Comparison of ENCODE assay signal across 14 cellular contexts in the genomic region with DNA sequence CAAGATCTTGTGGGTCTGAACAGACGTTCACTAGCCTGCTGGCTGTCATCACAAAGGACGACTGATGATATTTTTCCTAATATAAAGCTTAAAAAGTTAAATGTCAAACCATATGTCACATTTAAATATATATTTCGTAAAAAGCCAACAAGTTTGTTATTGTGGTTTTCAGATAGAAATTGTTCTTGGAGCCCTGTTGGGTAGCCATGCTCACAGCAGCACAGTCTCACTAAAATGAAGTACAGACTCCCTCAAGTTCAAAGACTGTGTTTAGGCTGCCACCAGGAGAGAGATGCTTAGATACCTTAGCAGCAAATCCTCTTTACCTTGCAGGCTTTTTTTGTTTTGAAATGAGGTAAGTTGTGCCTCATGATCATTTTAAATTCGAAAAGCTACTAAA. TPM values are rescaled to one million over a fixed set of nuclear protein-coding genes. Genes with fewer than 3 reads are reported as not detected.
A peak's percentile ranks its signal among the peaks of the same experiment; 100 is the strongest.
DNase-seq lines count a peak whose midpoint lies in the region; ATAC-seq and TF ChIP-seq lines count a peak whose summit lies in the region.
"Had no signal": no experiment of that assay in that cellular context is flagged by ENCODE, and none has a peak within 500 bp of the region (broad histone marks: within the 10 kb centered on the region; RNA-seq: fewer than 3 reads in every experiment).

No MANE protein-coding gene starts in this region.

- H3K4me3 ChIP-seq in AG10803 (ENCODE audit: low read length) (no peak overlapping the region), PC-3 (ENCODE audit: low read length) (no peak overlapping the region), epithelial cell of esophagus (ENCODE audit: low read length) (no peak overlapping the region), mesodermal cell (ENCODE audit: extremely low read depth, insufficient read depth, low read length, poor library complexity, severe bottlenecking) (no peak overlapping the region)
- H3K4me3 ChIP-seq: lower lobe of right lung had no signal

- peak overlapping the region; percentile 86 for H3K27ac ChIP-seq in PC-3 (ENCODE audit: low read length)
- peak overlapping the region; percentile 56 for H3K27ac ChIP-seq in mesodermal cell (ENCODE audit: low read depth, low read length, severe bottlenecking)
- H3K27ac ChIP-seq: lower lobe of right lung had no signal

- no peaks in the 10 kb centered on the region for H3K9me2 ChIP-seq in PC-3 (replicated peaks; ENCODE audit: low read length)

- POLR2A ChIA-PET in PC-3 (lab: Charles Lee; ENCODE audit: unreplicated experiment) = interaction anchor here (0.6 kb wide), 1 partner anchor 346 kb away, joined by 4 read pairs; no protein-coding TSS in a partner anchor

- intact Hi-C loops in PC-3 (cut with micrococcal nuclease) = loop anchor here (2.0 kb wide), 1 partner anchor 18 kb away; a partner anchor contains a TSS

- DNase-seq in AG10803 (ENCODE audit: low read depth) (peak; percentile 9), PC-3 (no peak), epithelial cell of esophagus (ENCODE audit: low read depth) (peak; percentile 12), ecto neural progenitor cell (ENCODE audit: low spot score) (no peak), NCI-H2196 (lab: John Stamatoyannopoulos, UW; ENCODE audit: unreplicated experiment) (no peak)
- DNase-seq: activated naive CD4-positive, alpha-beta T cell treated with Interleukin-2 at 50 U/mL for 16 hours; DMS153; hippocampal formation; lower lobe of right lung; NCI-H446 treated with DMSO at 0.1 percent for 48 hours; T-cell had no signal

- ATAC-seq in PC-3 = no peak
- no peak for ATAC-seq in GM18498 (IDR thresholded peaks at IDR 0.05; ENCODE audit: unreplicated experiment)
- no peak for ATAC-seq in GM19351 (IDR thresholded peaks at IDR 0.05; ENCODE audit: unreplicated experiment)
- ATAC-seq: T-cell had no signal

- H3K27me3 ChIP-seq in PC-3 (ENCODE audit: low read length) = no peaks in the 10 kb centered on the region

- CTCF ChIA-PET in PC-3 (lab: Charles Lee) = interaction anchor here (0.6 kb wide), 1 partner anchor 173 kb away, joined by 3 read pairs; no protein-coding TSS in a partner anchor

- TF ChIP-seq CTCF in AG10803 (conservative IDR thresholded peaks at IDR 0.05; ENCODE audit: low read length) (no peak), PC-3 (conservative IDR thresholded peaks at IDR 0.05; ENCODE audit: low read depth, low read length) (no peak), epithelial cell of esophagus (IDR thresholded peaks at IDR 0.05; ENCODE audit: insufficient read depth, low read depth, low read length, missing control alignments) (no peak)

- H4K20me1 ChIP-seq in PC-3 (ENCODE audit: low read length) = peaks cover 3% of the 10 kb centered on the region; the same call in 1 of the 2 replicates

- H3K9ac ChIP-seq in PC-3 (ENCODE audit: low read length) = 0 out of 2 replicates have a peak overlapping the region, but pooled peaks have one; percentile 3

- H3K4me2 ChIP-seq in PC-3 (ENCODE audit: low read length) = peak overlapping the region; percentile 68

- H3K4me1 ChIP-seq in PC-3 (ENCODE audit: insufficient read depth, low read length) (peaks cover 62% of the 10 kb centered on the region), mesodermal cell (ENCODE audit: control insufficient read depth, insufficient read depth, low read length, poor library complexity, severe bottlenecking) (peaks cover 21% of the 10 kb centered on the region)

- no peak overlapping the region for H2AFZ ChIP-seq in PC-3 (ENCODE audit: low read length)

- peaks cover 42% of the 10 kb centered on the region for H3K79me2 ChIP-seq in PC-3 (ENCODE audit: low read length)

- H3K9me3 ChIP-seq in PC-3 (ENCODE audit: low read length) (no peaks in the 10 kb centered on the region), mesodermal cell (ENCODE audit: control insufficient read depth, low read length) (peaks cover 13% of the 10 kb centered on the region)
- H3K9me3 ChIP-seq: lower lobe of right lung had no signal

- H3F3A ChIP-seq in PC-3 (ENCODE audit: low read length, unreplicated experiment) = peaks cover 14% of the 10 kb centered on the region

- H3K36me3 ChIP-seq in PC-3 (ENCODE audit: low read depth, low read length) (peaks cover 21% of the 10 kb centered on the region), mesodermal cell (ENCODE audit: control insufficient read depth, insufficient read depth, low read length) (peaks cover 52% of the 10 kb centered on the region)

- WGBS in mesodermal cell (ENCODE audit: insufficient coverage in 2 of 2), 2 experiments = no CpG with 5 or more reads among the region's 4 CpGs

- BruUV-seq in PC-3 (replicated peaks; lab: Mats Ljungman, UMichigan) = no TSS peak

RNA-seq across cellular contexts. Expression of a gene that starts 17.8 kb away (rescaled TPM):
- total RNA-seq in PC-3 (2014; rRNA removed) = 64.6 and 72.6 TPM in 2 replicates
- polyA plus RNA-seq in mesodermal cell (2013, experiment 1 of 2) = 58.5 TPM
- polyA plus RNA-seq in mesodermal cell (2013, experiment 2 of 2) = 65.5 TPM

RNA-seq across cellular contexts. Expression of a gene that starts 20.4 kb away (rescaled TPM):
- 5.8 and 9.1 TPM in 2 replicates for total RNA-seq in PC-3 (2014; rRNA removed)
- 19.2 TPM for polyA plus RNA-seq in mesodermal cell (2013, experiment 1 of 2)
- polyA plus RNA-seq in mesodermal cell (2013, experiment 2 of 2) = 20.9 TPM

Comparison
In these comparisons a context has a peak if more than half of its experiments do, and no peak if none do; other contexts are left out.
1. DNase-seq: peak in AG10803 (single experiment) and epithelial cell of esophagus (single experiment); none in PC-3 (single experiment), ecto neural progenitor cell (single experiment) and NCI-H2196 (single experiment).